10 cellular contexts compared by ENCODE assay signal in genomic region chr12:89733579-89734201, GRCh38. TPM values are rescaled to one million over a fixed set of nuclear protein-coding genes. Genes with fewer than 3 reads are reported as not detected.
DNase-seq lines count a peak whose midpoint lies in the region; ATAC-seq and TF ChIP-seq lines count a peak whose summit lies in the region.
"Had no signal": no experiment of that assay in that cellular context is flagged by ENCODE, and none has a peak within 500 bp of the region (broad histone marks: within the 10 kb centered on the region; RNA-seq: fewer than 3 reads in every experiment).

No MANE protein-coding gene starts in this region.

- H3K4me3 ChIP-seq in CD8-positive, alpha-beta T cell (ENCODE audit: low read depth, low read length) = no peak overlapping the region

- peak; percentile 36 for ATAC-seq in CD8-positive, alpha-beta T cell

- H3K27me3 Mint-ChIP-seq in CD8-positive, alpha-beta T cell (ENCODE audit: low read depth) = no peaks in the 10 kb centered on the region
- H3K27me3 Mint-ChIP-seq in mesothelial cell of epicardium (ENCODE audit: low read depth) = no peaks in the 10 kb centered on the region
- H3K27me3 Mint-ChIP-seq in activated T-cell treated with anti-CD3 and anti-CD28 coated beads, Interleukin-2, amount 50 U/mL, for 24 hours = no peaks in the 10 kb centered on the region
- H3K27me3 Mint-ChIP-seq in progenitor cell of endocrine pancreas = no peaks in the 10 kb centered on the region
- H3K27me3 Mint-ChIP-seq: IgD-negative memory B cell had no signal

- no peak overlapping the region for H3K4me3 Mint-ChIP-seq in CD8-positive, alpha-beta T cell
- H3K4me3 Mint-ChIP-seq in mesothelial cell of epicardium (no peak overlapping the region), progenitor cell of endocrine pancreas (ENCODE audit: low read depth) (no peak overlapping the region)
- H3K4me3 Mint-ChIP-seq in activated T-cell treated with anti-CD3 and anti-CD28 coated beads, Interleukin-2, amount 50 U/mL, for 24 hours = no peak overlapping the region
- H3K4me3 Mint-ChIP-seq: IgD-negative memory B cell had no signal

- POLR2A ChIA-PET in CD8-positive, alpha-beta T cell (lab: Charles Lee) = no interaction called here

- no peaks in the 10 kb centered on the region for H3K27me3 ChIP-seq in CD8-positive, alpha-beta T cell (ENCODE audit: insufficient read depth, low read length)

- peaks cover 7% of the 10 kb centered on the region for H3K4me1 Mint-ChIP-seq in CD8-positive, alpha-beta T cell (ENCODE audit: low read depth)
- no peaks in the 10 kb centered on the region for H3K4me1 Mint-ChIP-seq in mesothelial cell of epicardium
- H3K4me1 Mint-ChIP-seq in activated T-cell treated with anti-CD3 and anti-CD28 coated beads, Interleukin-2, amount 50 U/mL, for 24 hours (ENCODE audit: low read depth) = peaks cover 12% of the 10 kb centered on the region
- peaks cover 1% of the 10 kb centered on the region for H3K4me1 Mint-ChIP-seq in progenitor cell of endocrine pancreas (ENCODE audit: low read depth)

- no peak overlapping the region for H3K27ac ChIP-seq in CD8-positive, alpha-beta T cell (ENCODE audit: low read depth, low read length)

- no peak for DNase-seq in CD8-positive, alpha-beta T cell
- DNase-seq in M059J (ENCODE audit: low read depth) (peak; percentile 94), amniotic epithelial cell (ENCODE audit: low read depth) (peak; percentile 98), mesothelial cell of epicardium (ENCODE audit: low spot score in 2 of 2, unreplicated experiment in 2 of 2) (no peak), progenitor cell of endocrine pancreas (ENCODE audit: low spot score, unreplicated experiment) (no peak), DMS153 treated with DMSO at 0.1 percent for 48 hours (lab: John Stamatoyannopoulos, UW; ENCODE audit: unreplicated experiment) (no peak), NCI-H1417 treated with DMSO at 0.1 percent for 48 hours (lab: John Stamatoyannopoulos, UW) (no peak)
- no peak for DNase-seq in activated T-cell treated with anti-CD3 and anti-CD28 coated beads, Interleukin-2, amount 50 U/mL, for 24 hours
- DNase-seq: H7 had no signal

- no peak overlapping the region for H3K27ac Mint-ChIP-seq in CD8-positive, alpha-beta T cell
- H3K27ac Mint-ChIP-seq in mesothelial cell of epicardium (peak overlapping the region; percentile 44), progenitor cell of endocrine pancreas (no peak overlapping the region)
- no peak overlapping the region for H3K27ac Mint-ChIP-seq in activated T-cell treated with anti-CD3 and anti-CD28 coated beads, Interleukin-2, amount 50 U/mL, for 24 hours

- H3K4me1 ChIP-seq in CD8-positive, alpha-beta T cell (ENCODE audit: insufficient read depth, low read length) = peaks cover 5% of the 10 kb centered on the region

- H3K36me3 Mint-ChIP-seq in CD8-positive, alpha-beta T cell = no peaks in the 10 kb centered on the region
- H3K36me3 Mint-ChIP-seq in mesothelial cell of epicardium = peaks cover 15% of the 10 kb centered on the region
- no peaks in the 10 kb centered on the region for H3K36me3 Mint-ChIP-seq in activated T-cell treated with anti-CD3 and anti-CD28 coated beads, Interleukin-2, amount 50 U/mL, for 24 hours (ENCODE audit: low read depth)
- no peaks in the 10 kb centered on the region for H3K36me3 Mint-ChIP-seq in progenitor cell of endocrine pancreas (ENCODE audit: insufficient read depth)

- TF ChIP-seq CTCF in CD8-positive, alpha-beta T cell (IDR thresholded peaks at IDR 0.05) = no peak
- TF ChIP-seq CTCF in mesothelial cell of epicardium (IDR thresholded peaks at IDR 0.05; ENCODE audit: unreplicated experiment) (no peak), progenitor cell of endocrine pancreas (IDR thresholded peaks at IDR 0.05; ENCODE audit: unreplicated experiment) (no peak)

- no peaks in the 10 kb centered on the region for H3K9me3 Mint-ChIP-seq in CD8-positive, alpha-beta T cell
- H3K9me3 Mint-ChIP-seq in mesothelial cell of epicardium (peaks cover 37% of the 10 kb centered on the region), progenitor cell of endocrine pancreas (ENCODE audit: low read depth) (peaks cover 4% of the 10 kb centered on the region)
- H3K9me3 Mint-ChIP-seq in activated T-cell treated with anti-CD3 and anti-CD28 coated beads, Interleukin-2, amount 50 U/mL, for 24 hours = peaks cover 23% of the 10 kb centered on the region

- no peaks in the 10 kb centered on the region for H3K36me3 ChIP-seq in CD8-positive, alpha-beta T cell (ENCODE audit: insufficient read depth, low read length)

- CTCF ChIA-PET in CD8-positive, alpha-beta T cell (lab: Charles Lee) = no interaction called here

- H3K9me3 ChIP-seq in CD8-positive, alpha-beta T cell (ENCODE audit: low read length) = no peaks in the 10 kb centered on the region

- intact Hi-C loops in CD8-positive, alpha-beta T cell (cut with DNase I, micrococcal nuclease) = no loop called here

RNA-seq across cellular contexts. Expression of gene ATP2B1, which starts 25.1 kb away (rescaled TPM):
- 10 to 100 TPM; 90.5 to 95.5 TPM for total RNA-seq in CD8-positive, alpha-beta T cell
- 27.6 and 36.4 TPM in 2 replicates for total RNA-seq in M059J (2014; rRNA removed; shearing (Covaris generic))
- 124 to 140 TPM (median 131 TPM) in 3 replicates for total RNA-seq in mesothelial cell of epicardium
- total RNA-seq in progenitor cell of endocrine pancreas = 105 and 110 TPM in 2 replicates

Comparison
In these comparisons a context has a peak if more than half of its experiments do, and no peak if none do; other contexts are left out.
1. DNase-seq: peak in M059J (single experiment) and amniotic epithelial cell (single experiment); none in CD8-positive, alpha-beta T cell (0 of 7), mesothelial cell of epicardium (0 of 2), activated T-cell treated with anti-CD3 and anti-CD28 coated beads, Interleukin-2, amount 50 U/mL, for 24 hours (single experiment), progenitor cell of endocrine pancreas (single experiment), DMS153 treated with DMSO at 0.1 percent for 48 hours (single experiment) and NCI-H1417 treated with DMSO at 0.1 percent for 48 hours (single experiment).